ENCODE assay signal across 8 cellular contexts in the genomic region with DNA sequence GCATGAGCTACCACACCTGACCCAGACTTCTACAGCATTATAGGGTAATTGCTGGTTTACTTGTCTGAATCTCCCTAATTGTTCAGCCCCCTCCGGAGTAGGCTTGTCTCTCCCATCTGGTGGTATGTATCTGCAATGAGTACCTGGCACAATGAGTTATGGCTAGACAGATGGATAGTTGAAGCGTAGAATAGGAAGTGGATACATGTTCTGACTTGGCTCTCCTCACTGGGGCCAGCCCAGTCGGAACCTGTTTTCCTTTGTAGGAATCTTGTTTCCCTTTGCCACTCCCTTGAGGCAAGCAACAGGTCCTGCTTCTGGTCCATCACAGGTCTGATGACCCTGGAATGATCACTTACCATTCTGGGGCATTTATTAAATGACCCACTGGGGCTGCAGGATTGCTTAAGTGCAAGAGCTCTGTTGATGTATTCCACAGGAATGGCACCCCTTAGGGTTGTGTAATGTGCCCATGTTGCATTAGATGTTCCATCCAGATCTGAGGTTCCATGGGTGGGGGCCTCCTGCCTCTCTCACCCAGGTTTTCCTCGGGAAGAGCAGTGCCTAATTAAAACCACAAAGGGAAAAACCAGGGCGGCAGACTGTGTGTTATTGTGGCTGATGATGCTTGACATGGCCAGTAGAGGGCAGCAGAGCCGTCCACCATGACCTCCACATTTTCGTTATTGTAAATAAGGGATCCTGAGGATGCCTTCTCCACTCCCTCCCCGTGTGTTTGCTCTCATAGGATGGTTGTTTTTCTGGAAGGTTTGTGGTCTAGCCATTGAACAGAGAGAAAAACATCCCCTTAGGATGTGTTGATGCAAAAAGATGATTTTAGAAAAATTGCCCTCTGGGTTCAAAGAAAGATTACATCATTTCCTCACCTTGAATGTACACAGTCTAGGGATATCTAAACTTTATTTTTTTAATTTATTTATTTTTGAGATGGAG. TPM values are rescaled to one million over a fixed set of nuclear protein-coding genes. Genes with fewer than 3 reads are reported as not detected.
DNase-seq lines count a peak whose midpoint lies in the region; ATAC-seq and TF ChIP-seq lines count a peak whose summit lies in the region.

No MANE protein-coding gene starts in this region.

- H3K9me2 ChIP-seq in GM23248 (ENCODE audit: insufficient read depth) = no peaks in the 10 kb centered on the region

- H3K27ac ChIP-seq in GM23248 (no peak overlapping the region), coronary artery (no peak overlapping the region), left lung (no peak overlapping the region)

- peaks cover under 1% of the 10 kb centered on the region for H3K27me3 ChIP-seq in GM23248 (replicated peaks; ENCODE audit: insufficient read depth)
- no peaks in the 10 kb centered on the region for H3K27me3 ChIP-seq in left lung

- H3K9ac ChIP-seq in GM23248 = no peak overlapping the region

- H3K36me3 ChIP-seq in GM23248 (ENCODE audit: low read depth) (no peaks in the 10 kb centered on the region), left lung (no peaks in the 10 kb centered on the region)

- no peak overlapping the region for H2AFZ ChIP-seq in GM23248

- ATAC-seq in left lung = peak; percentile 91

- DNase-seq in D341Med (ENCODE audit: low spot score) = peak; percentile 86
- DNase-seq in GM23248 = peak; percentile 69
- peak; percentile 59 for DNase-seq in NCI-H2227 (lab: John Stamatoyannopoulos, UW; ENCODE audit: unreplicated experiment)
- DNase-seq in activated CD4-positive, alpha-beta T cell treated with anti-CD3 and anti-CD28 coated beads for 48 hours = peak; percentile 69
- no peak for DNase-seq in coronary artery (ENCODE audit: low spot score)
- DNase-seq in left lung = peak in 1 of 2 donors; percentile 49
- peak; percentile 24 to 44 (median 38) for DNase-seq in stimulated activated CD4-positive, alpha-beta T cell treated with anti-CD3 and anti-CD28 coated beads, TNF-alpha, amount 100 ng/mL, for 24 hours (ENCODE audit: low read depth in 3 of 3)
- DNase-seq in NCI-H774 (lab: John Stamatoyannopoulos, UW) = no peak

- intact Hi-C loops in left lung (cut with DNase I) = loop anchor here in 1 of 2 donors (10.0 kb wide), 1 partner anchor 122 kb away; no protein-coding TSS in a partner anchor

- H3F3A ChIP-seq in GM23248 (ENCODE audit: insufficient read depth) = no peaks in the 10 kb centered on the region

- TF ChIP-seq CTCF in coronary artery (IDR thresholded peaks at IDR 0.05) (peak; percentile 83), left lung (IDR thresholded peaks at IDR 0.05) (peak; percentile 79 to 81)

- in situ Hi-C loops in GM23248 (cut with MboI) = loop anchor here (10.0 kb wide), 1 partner anchor 178 kb away; no protein-coding TSS in a partner anchor

- H4K20me1 ChIP-seq in GM23248 (ENCODE audit: insufficient read depth) = no peaks in the 10 kb centered on the region

- H3K9me3 ChIP-seq in GM23248 (ENCODE audit: low read depth) (no peaks in the 10 kb centered on the region), left lung (no peaks in the 10 kb centered on the region)

- WGBS in GM23248 (ENCODE audit: low coverage in 1 of 2, low lambda C conversion rate in 2 of 2, missing lambda C conversion rate in 2 of 2), 2 experiments = 30 to 33% methylated on average over 8 of the region's 8 CpGs

- H3K4me3 ChIP-seq in GM23248 = no peak overlapping the region
- H3K4me3 ChIP-seq in coronary artery = no peak overlapping the region
- H3K4me3 ChIP-seq in left lung = no peak overlapping the region

- H3K4me2 ChIP-seq in GM23248 (ENCODE audit: unreplicated experiment) = no peak overlapping the region

- H3K79me2 ChIP-seq in GM23248 (ENCODE audit: insufficient read depth) = no peaks in the 10 kb centered on the region

- no peaks in the 10 kb centered on the region for H3K4me1 ChIP-seq in GM23248 (ENCODE audit: insufficient read depth)
- peaks cover 0 to 23% of the 10 kb centered on the region in 2 donors for H3K4me1 ChIP-seq in left lung

RNA-seq across cellular contexts. Expression of a gene that starts 58.0 kb away (rescaled TPM):
- total RNA-seq in GM23248 (2014; rRNA removed; shearing (Covaris generic)) = not detected in 2 replicates
- not detected in 2 replicates for polyA plus RNA-seq in GM23248 (2016; fragmentation: Nextera tagmentation; extraction: Ambion mirVana)
- 10 to 100 TPM; 17.0 to 20.0 TPM for total RNA-seq in left lung

Comparison
In these comparisons a context has a peak if more than half of its experiments do, and no peak if none do; other contexts are left out.
1. DNase-seq: peak in D341Med (single experiment), GM23248 (single experiment), NCI-H2227 (single experiment), activated CD4-positive, alpha-beta T cell treated with anti-CD3 and anti-CD28 coated beads for 48 hours (single experiment) and stimulated activated CD4-positive, alpha-beta T cell treated with anti-CD3 and anti-CD28 coated beads, TNF-alpha, amount 100 ng/mL, for 24 hours (3 of 3); none in coronary artery (single experiment) and NCI-H774 (single experiment).
2. RNA of a gene that starts 58.0 kb away (total RNA-seq): 17.0 to 20.0 TPM in left lung; not detected in GM23248; every median in the first group is over 10 times any median in the second.